Comparison of ENCODE assay signal across 9 cellular contexts in the genomic region with DNA sequence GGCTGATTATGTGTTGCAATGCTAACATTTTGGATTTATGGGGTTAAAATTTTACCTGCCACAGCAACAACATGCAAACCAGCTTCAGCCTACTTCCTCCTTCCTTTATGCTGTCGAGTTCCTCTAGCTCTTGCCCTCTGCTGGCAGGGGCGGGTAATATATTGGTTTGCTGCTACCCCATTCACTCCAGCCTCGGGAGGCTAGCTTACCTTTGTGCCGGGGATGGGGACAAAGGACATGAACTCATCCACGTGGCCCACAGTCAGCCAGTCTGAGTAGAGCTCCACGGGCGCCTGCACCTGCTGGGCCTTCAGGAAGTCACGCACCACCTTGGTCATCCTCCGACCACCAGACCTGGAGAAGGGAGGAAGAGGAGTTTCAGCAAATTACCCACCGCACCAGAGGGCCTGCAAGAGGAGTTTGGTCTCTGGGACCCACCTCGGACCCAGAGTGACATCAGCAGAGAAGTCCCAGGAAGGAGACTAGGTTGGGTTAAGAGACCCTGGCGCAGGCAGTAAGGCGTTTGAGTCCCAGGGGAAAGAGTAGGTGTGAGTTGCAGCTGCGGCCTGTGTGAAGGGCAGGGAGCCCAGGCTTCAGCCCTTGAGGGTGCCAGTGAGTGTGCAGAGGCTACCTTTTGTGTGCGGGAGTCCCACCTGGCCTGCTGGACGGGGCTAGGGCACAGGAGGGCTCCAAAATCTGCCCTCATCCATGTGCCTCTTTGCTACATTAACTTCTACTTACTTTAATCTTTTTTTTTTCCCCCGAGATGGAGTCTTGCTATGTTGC. TPM values are rescaled to one million over a fixed set of nuclear protein-coding genes. Genes with fewer than 3 reads are reported as not detected.
A peak's percentile ranks its signal among the peaks of the same experiment; 100 is the strongest.
DNase-seq lines count a peak whose midpoint lies in the region; ATAC-seq and TF ChIP-seq lines count a peak whose summit lies in the region.
"Had no signal": no experiment of that assay in that cellular context is flagged by ENCODE, and none has a peak within 500 bp of the region (broad histone marks: within the 10 kb centered on the region; RNA-seq: fewer than 3 reads in every experiment).

No MANE protein-coding gene starts in this region.

- peak; percentile 31 to 62 (median 52) for ATAC-seq in psoas muscle

- H3K27ac ChIP-seq in psoas muscle (peak overlapping the region; percentile 23), prostate gland (no peak overlapping the region)

- no peaks in the 10 kb centered on the region for H3K9me3 Mint-ChIP-seq in activated CD4-positive, alpha-beta T cell treated with anti-CD3 and anti-CD28 coated beads, Interleukin-2, amount 10 ng/mL, durations not matched to agents 7 days and 5 days
- H3K9me3 Mint-ChIP-seq: activated T-cell treated with anti-CD3 and anti-CD28 coated beads, Interleukin-2, amount 50 U/mL, for 4 hours had no signal

- peaks cover 4% of the 10 kb centered on the region for H3K4me1 Mint-ChIP-seq in activated CD4-positive, alpha-beta T cell treated with anti-CD3 and anti-CD28 coated beads, Interleukin-2, amount 10 ng/mL, durations not matched to agents 7 days and 5 days

- H3K4me1 ChIP-seq in psoas muscle = no peaks in the 10 kb centered on the region
- no peaks in the 10 kb centered on the region for H3K4me1 ChIP-seq in prostate gland (replicated peaks)

- peak; percentile 57 for DNase-seq in activated CD4-positive, alpha-beta T cell treated with anti-CD3 and anti-CD28 coated beads, Interleukin-2, amount 10 ng/mL, durations not matched to agents 7 days and 5 days
- DNase-seq in activated CD4-positive, alpha-beta T cell treated with anti-CD3 and anti-CD28 coated beads, Interleukin-2, amount 50 U/mL, for 4 hours = no peak
- DNase-seq in NAMALWA (ENCODE audit: low spot score) (peak; percentile 82), cardiac fibroblast (ENCODE audit: low read depth in 2 of 2) (peak; percentile 12 to 27), psoas muscle (no peak), prostate gland (ENCODE audit: low spot score) (no peak), NCI-H1092 (lab: John Stamatoyannopoulos, UW) (no peak)
- DNase-seq in activated CD8-positive, alpha-beta memory T cell treated with anti-CD3 and anti-CD28 coated beads, Interleukin-2, amount 50 U/mL, for 48 hours = no peak
- DNase-seq: activated T-cell treated with anti-CD3 and anti-CD28 coated beads, Interleukin-2, amount 50 U/mL, for 4 hours had no signal

- no peak overlapping the region for H3K4me3 Mint-ChIP-seq in activated CD4-positive, alpha-beta T cell treated with anti-CD3 and anti-CD28 coated beads, Interleukin-2, amount 10 ng/mL, durations not matched to agents 7 days and 5 days
- H3K4me3 Mint-ChIP-seq: activated T-cell treated with anti-CD3 and anti-CD28 coated beads, Interleukin-2, amount 50 U/mL, for 4 hours had no signal

- POLR2A ChIA-PET in activated CD4-positive, alpha-beta T cell treated with anti-CD3 and anti-CD28 coated beads, Interleukin-2, amount 10 ng/mL, durations not matched to agents 7 days and 5 days (lab: Charles Lee) = no interaction called here

- CTCF ChIA-PET in activated CD4-positive, alpha-beta T cell treated with anti-CD3 and anti-CD28 coated beads, Interleukin-2, amount 10 ng/mL, durations not matched to agents 7 days and 5 days (lab: Charles Lee) = interaction anchor here (0.8 to 2.2 kb wide), 10 partner anchors 12 to 429 kb away, joined by 3 to 16 read pairs (median 4); a partner anchor contains a TSS

- H3K4me3 ChIP-seq in cardiac fibroblast (replicated peaks in 1 of 2; ENCODE audit: low read depth in 2 of 2, low read length in 2 of 2) = no peak overlapping the region
- no peak overlapping the region for H3K4me3 ChIP-seq in psoas muscle
- H3K4me3 ChIP-seq in prostate gland = no peak overlapping the region

- H3K36me3 Mint-ChIP-seq in activated CD4-positive, alpha-beta T cell treated with anti-CD3 and anti-CD28 coated beads, Interleukin-2, amount 10 ng/mL, durations not matched to agents 7 days and 5 days (ENCODE audit: low read depth) = no peaks in the 10 kb centered on the region

- H3K36me3 ChIP-seq in psoas muscle (ENCODE audit: insufficient read depth in 1 of 2, low read depth in 1 of 2) (peaks cover 0 to 99% of the 10 kb centered on the region in 2 donors), prostate gland (no peaks in the 10 kb centered on the region)

- no peak overlapping the region for H3K27ac Mint-ChIP-seq in activated CD4-positive, alpha-beta T cell treated with anti-CD3 and anti-CD28 coated beads, Interleukin-2, amount 10 ng/mL, durations not matched to agents 7 days and 5 days

- intact Hi-C loops in psoas muscle (cut with DNase I) (no loop called here), prostate gland (cut with DNase I) (no loop called here)

- WGBS in psoas muscle, 3 donors = 66 to 78% (median 78%) methylated on average over 17 of the region's 17 CpGs
- 74% methylated on average over 17 of the region's 17 CpGs for WGBS in prostate gland

- no peaks in the 10 kb centered on the region for H3K9me3 ChIP-seq in psoas muscle
- no peaks in the 10 kb centered on the region for H3K9me3 ChIP-seq in prostate gland

- peak; percentile 60 for TF ChIP-seq CTCF in cardiac fibroblast (IDR thresholded peaks at IDR 0.05; ENCODE audit: low read depth, low read length)
- TF ChIP-seq CTCF in psoas muscle (IDR thresholded peaks at IDR 0.05) = peak; percentile 17
- no peak for TF ChIP-seq CTCF in prostate gland (IDR thresholded peaks at IDR 0.05)

- H3K27me3 Mint-ChIP-seq in activated CD4-positive, alpha-beta T cell treated with anti-CD3 and anti-CD28 coated beads, Interleukin-2, amount 10 ng/mL, durations not matched to agents 7 days and 5 days = no peaks in the 10 kb centered on the region

- H3K27me3 ChIP-seq in psoas muscle (ENCODE audit: insufficient read depth in 3 of 3, low read length in 2 of 3) (no peaks in the 10 kb centered on the region), prostate gland (replicated peaks; ENCODE audit: insufficient read depth) (no peaks in the 10 kb centered on the region)

- no peak for TF ChIP-seq POLR2A in prostate gland (IDR thresholded peaks at IDR 0.05)

RNA-seq across cellular contexts. Expression of a gene that starts 21.8 kb away (rescaled TPM):
- total RNA-seq in activated CD4-positive, alpha-beta T cell treated with anti-CD3 and anti-CD28 coated beads, Interleukin-2, amount 10 ng/mL, durations not matched to agents 7 days and 5 days = 10 to 100 TPM; 77.7 to 82.8 TPM
- total RNA-seq in psoas muscle (100 to 1,000 TPM; 190 to 319 (median 208) TPM), prostate gland (100 to 1,000 TPM in 1 of 2 donors, 10 to 100 TPM in 1; 93.0 to 113 TPM)
- polyA plus RNA-seq in psoas muscle = 100 to 1,000 TPM; 266 to 452 (median 280) TPM

RNA-seq across cellular contexts. Expression of a gene that starts 43.6 kb away (rescaled TPM):
- under 1 TPM; 0.05 to 0.23 TPM for total RNA-seq in activated CD4-positive, alpha-beta T cell treated with anti-CD3 and anti-CD28 coated beads, Interleukin-2, amount 10 ng/mL, durations not matched to agents 7 days and 5 days
- total RNA-seq in psoas muscle (100 to 1,000 TPM; 198 to 956 (median 431) TPM), prostate gland (1 to 10 TPM; 1.1 to 5.0 TPM)
- 100 to 1,000 TPM in 1 of 3 donors, 10 to 100 TPM in 2; 58.1 to 101 (median 58.3) TPM for polyA plus RNA-seq in psoas muscle

Comparison
In these comparisons a context has a peak if more than half of its experiments do, and no peak if none do; other contexts are left out.
1. DNase-seq: peak in activated CD4-positive, alpha-beta T cell treated with anti-CD3 and anti-CD28 coated beads, Interleukin-2, amount 10 ng/mL, durations not matched to agents 7 days and 5 days (single experiment), NAMALWA (single experiment) and cardiac fibroblast (2 of 2); none in activated CD4-positive, alpha-beta T cell treated with anti-CD3 and anti-CD28 coated beads, Interleukin-2, amount 50 U/mL, for 4 hours (0 of 2), psoas muscle (0 of 2), prostate gland (single experiment), activated CD8-positive, alpha-beta memory T cell treated with anti-CD3 and anti-CD28 coated beads, Interleukin-2, amount 50 U/mL, for 48 hours (single experiment) and NCI-H1092 (single experiment).
2. CTCF ChIP-seq: peak in cardiac fibroblast (single experiment) and psoas muscle (single experiment); none in prostate gland (0 of 4).
3. RNA of a gene that starts 43.6 kb away (total RNA-seq): 198 to 956 TPM in psoas muscle; 1.1 to 5.0 TPM in prostate gland and 0.05 to 0.23 TPM in activated CD4-positive, alpha-beta T cell treated with anti-CD3 and anti-CD28 coated beads, Interleukin-2, amount 10 ng/mL, durations not matched to agents 7 days and 5 days; every median in the first group is over 10 times any median in the second.